36 cellular contexts compared by ENCODE assay signal in genomic region chr2:28119631-28120030, GRCh38.
"Had no signal": no experiment of that assay in that cellular context is flagged by ENCODE, and none has a peak within 500 bp of the region (broad histone marks: within the 10 kb centered on the region; RNA-seq: fewer than 3 reads in every experiment).

No MANE protein-coding gene starts in this region.

- H3K4me3 Mint-ChIP-seq: activated B cell treated with CpG ODN at 0.5 μM for 24 hours; activated CD4-positive, alpha-beta memory T cell treated with anti-CD3 and anti-CD28 coated beads for 36 hours; activated CD4-positive, alpha-beta T cell treated with anti-CD3 and anti-CD28 coated beads, Interleukin-2, amount 10 ng/mL, durations not matched to agents 24 days and 14 days; activated CD8-positive, alpha-beta memory T cell treated with anti-CD3 and anti-CD28 coated beads, Interleukin-2, amount 10 ng/mL, durations not matched to agents 7 days and 5 days; activated CD8-positive, alpha-beta T cell treated with anti-CD3 and anti-CD28 coated beads, Interleukin-2, amount 10 ng/mL, durations not matched to agents 7 days and 5 days; activated naive CD4-positive, alpha-beta T cell treated with anti-CD3 and anti-CD28 coated beads for 36 hours; activated naive CD8-positive, alpha-beta T cell treated with anti-CD3 and anti-CD28 coated beads for 36 hours; activated T-cell treated with anti-CD3 and anti-CD28 coated beads, Interleukin-2, amount 50 U/mL, for 4 hours; activated T-cell treated with anti-CD3 and anti-CD28 coated beads, Interleukin-2, amount 50 U/mL, for 72 hours; activated T-helper 1 cell treated with anti-CD3 and anti-CD28 coated beads, Interleukin-12 subunit alpha, Interleukin-12 subunit beta, Interleukin-2, Interleukin-4 antibody, amounts not matched to agents 30 ng/mL and 10 ng/mL and 1 ng/mL, durations not matched to agents 14 hours and 24 hours and 36 hours; activated T-helper 17 cell treated with anti-CD3 and anti-CD28 coated beads, Interleukin-2, amount 50 U/mL, for 72 hours; T-helper 1 cell treated with Interleukin-12 subunit alpha and Interleukin-12 subunit beta and Interleukin-4 antibody, amounts not matched to agents 30 μg/mL and 1 μg/mL, for 36 hours; T-helper 2 cell treated with Interferon-gamma antibody and Interleukin-4, amounts not matched to agents 5 μg/mL and 100 μg/mL, for 36 hours had no signal

- H3K36me3 ChIP-seq: adrenal gland, brain microvascular endothelial cell, breast epithelium had no signal

- H3K4me1 ChIP-seq: breast epithelium had no signal

- H3K4me3 ChIP-seq: adrenal gland, body of pancreas, breast epithelium had no signal

- H3K27me3 ChIP-seq: adrenal gland, body of pancreas, brain microvascular endothelial cell, breast epithelium had no signal

- DNase-seq: activated B cell treated with CpG ODN at 0.5 μM for 24 hours; activated CD4-positive, alpha-beta memory T cell treated with anti-CD3 and anti-CD28 coated beads for 36 hours; activated CD4-positive, alpha-beta T cell treated with anti-CD3 and anti-CD28 coated beads for 4 hours; activated CD4-positive, alpha-beta T cell treated with anti-CD3 and anti-CD28 coated beads, Interleukin-2, amount 10 ng/mL, durations not matched to agents 24 days and 14 days; activated CD4-positive, alpha-beta T cell treated with anti-CD3 and anti-CD28 coated beads, Interleukin-2, amount 50 U/mL, for 1 hour; activated CD4-positive, alpha-beta T cell treated with anti-CD3 and anti-CD28 coated beads, Interleukin-2, amount 50 U/mL, for 4 hours; activated CD4-positive, CD25-positive, alpha-beta regulatory T cell treated with anti-CD3 and anti-CD28 coated beads, Interleukin-2, amount 50 U/mL, for 72 hours; activated CD8-positive, alpha-beta memory T cell treated with anti-CD3 and anti-CD28 coated beads for 24 hours; activated CD8-positive, alpha-beta memory T cell treated with anti-CD3 and anti-CD28 coated beads, Interleukin-2, amount 10 ng/mL, durations not matched to agents 7 days and 5 days; activated CD8-positive, alpha-beta memory T cell treated with anti-CD3 and anti-CD28 coated beads, Interleukin-2, amount 50 U/mL, for 48 hours; activated CD8-positive, alpha-beta T cell treated with anti-CD3 and anti-CD28 coated beads, Interleukin-2, amount 10 ng/mL, durations not matched to agents 7 days and 5 days; activated effector memory CD4-positive, alpha-beta T cell treated with anti-CD3 and anti-CD28 coated beads, Interleukin-2, amount 50 U/mL, for 16 hours; activated gamma-delta T cell treated with Interleukin-2 at 50 U/mL for 16 hours; activated naive CD4-positive, alpha-beta T cell; activated naive CD4-positive, alpha-beta T cell treated with anti-CD3 and anti-CD28 coated beads for 36 hours; activated naive CD4-positive, alpha-beta T cell treated with anti-CD3 and anti-CD28 coated beads, Interleukin-2, amount 50 U/mL, for 16 hours; activated naive CD8-positive, alpha-beta T cell treated with anti-CD3 and anti-CD28 coated beads for 36 hours; activated T-cell treated with anti-CD3 and anti-CD28 coated beads, Interleukin-2, amount 50 U/mL, for 4 hours; activated T-cell treated with anti-CD3 and anti-CD28 coated beads, Interleukin-2, amount 50 U/mL, for 72 hours; adrenal gland; amniotic stem cell; aorta; body of pancreas; brain microvascular endothelial cell; central memory CD4-positive, alpha-beta T cell; SW 1271; T-helper 1 cell; T-helper 2 cell; T-helper 9 cell had no signal

- H3K27me3 Mint-ChIP-seq: activated B cell treated with CpG ODN at 0.5 μM for 24 hours; activated CD4-positive, alpha-beta memory T cell treated with anti-CD3 and anti-CD28 coated beads for 36 hours; activated CD4-positive, alpha-beta T cell treated with anti-CD3 and anti-CD28 coated beads, Interleukin-2, amount 10 ng/mL, durations not matched to agents 24 days and 14 days; activated CD8-positive, alpha-beta memory T cell treated with anti-CD3 and anti-CD28 coated beads, Interleukin-2, amount 10 ng/mL, durations not matched to agents 7 days and 5 days; activated naive CD8-positive, alpha-beta T cell treated with anti-CD3 and anti-CD28 coated beads for 36 hours; activated T-helper 17 cell treated with anti-CD3 and anti-CD28 coated beads, Interleukin-2, amount 50 U/mL, for 72 hours had no signal

- H3K9me3 Mint-ChIP-seq: activated naive CD4-positive, alpha-beta T cell treated with anti-CD3 and anti-CD28 coated beads for 36 hours; activated naive CD4-positive, alpha-beta T cell treated with anti-CD3 and anti-CD28 coated beads, Interleukin-2, amount 50 U/mL, for 72 hours; activated T-cell treated with anti-CD3 and anti-CD28 coated beads, Interleukin-2, amount 50 U/mL, for 4 hours; activated T-cell treated with anti-CD3 and anti-CD28 coated beads, Interleukin-2, amount 50 U/mL, for 72 hours; activated T-helper 1 cell treated with anti-CD3 and anti-CD28 coated beads, Interleukin-12 subunit alpha, Interleukin-12 subunit beta, Interleukin-2, Interleukin-4 antibody, amounts not matched to agents 30 ng/mL and 10 ng/mL and 1 ng/mL, durations not matched to agents 14 hours and 24 hours and 36 hours; activated T-helper 17 cell treated with anti-CD3 and anti-CD28 coated beads, Interleukin-2, amount 50 U/mL, for 72 hours had no signal

- H3K27ac ChIP-seq: adrenal gland, body of pancreas, brain microvascular endothelial cell, breast epithelium, VCaP had no signal

- ATAC-seq: activated CD8-positive, alpha-beta memory T cell treated with anti-CD3 and anti-CD28 coated beads, Interleukin-2, amount 10 ng/mL, durations not matched to agents 7 days and 5 days; activated CD8-positive, alpha-beta T cell treated with anti-CD3 and anti-CD28 coated beads, Interleukin-2, amount 10 ng/mL, durations not matched to agents 7 days and 5 days; activated naive CD4-positive, alpha-beta T cell treated with anti-CD3 and anti-CD28 coated beads, Interleukin-2, amount 50 U/mL, for 72 hours; activated T-cell treated with anti-CD3 and anti-CD28 coated beads, Interleukin-2, amount 50 U/mL, for 4 hours; activated T-cell treated with anti-CD3 and anti-CD28 coated beads, Interleukin-2, amount 50 U/mL, for 72 hours; activated T-helper 17 cell treated with anti-CD3 and anti-CD28 coated beads, Interleukin-2, amount 50 U/mL, for 72 hours; body of pancreas had no signal

- H3K4me1 Mint-ChIP-seq: activated B cell treated with CpG ODN at 0.5 μM for 24 hours had no signal

- H3K9me3 ChIP-seq: adrenal gland, body of pancreas, breast epithelium had no signal

- H3K27ac Mint-ChIP-seq: activated B cell treated with CpG ODN at 0.5 μM for 24 hours; activated CD4-positive, alpha-beta memory T cell treated with anti-CD3 and anti-CD28 coated beads for 36 hours; activated CD4-positive, alpha-beta T cell treated with anti-CD3 and anti-CD28 coated beads, Interleukin-2, amount 10 ng/mL, durations not matched to agents 24 days and 14 days; activated CD8-positive, alpha-beta memory T cell treated with anti-CD3 and anti-CD28 coated beads, Interleukin-2, amount 10 ng/mL, durations not matched to agents 7 days and 5 days; activated CD8-positive, alpha-beta T cell treated with anti-CD3 and anti-CD28 coated beads, Interleukin-2, amount 10 ng/mL, durations not matched to agents 7 days and 5 days; activated naive CD4-positive, alpha-beta T cell treated with anti-CD3 and anti-CD28 coated beads for 36 hours; activated naive CD4-positive, alpha-beta T cell treated with anti-CD3 and anti-CD28 coated beads, Interleukin-2, amount 50 U/mL, for 72 hours; activated naive CD8-positive, alpha-beta T cell treated with anti-CD3 and anti-CD28 coated beads for 36 hours; activated T-cell treated with anti-CD3 and anti-CD28 coated beads, Interleukin-2, amount 50 U/mL, for 72 hours; activated T-helper 1 cell treated with anti-CD3 and anti-CD28 coated beads, Interleukin-12 subunit alpha, Interleukin-12 subunit beta, Interleukin-2, Interleukin-4 antibody, amounts not matched to agents 30 ng/mL and 10 ng/mL and 1 ng/mL, durations not matched to agents 14 hours and 24 hours and 36 hours; activated T-helper 17 cell treated with anti-CD3 and anti-CD28 coated beads, Interleukin-2, amount 50 U/mL, for 72 hours; T-helper 1 cell treated with Interleukin-12 subunit alpha and Interleukin-12 subunit beta and Interleukin-4 antibody, amounts not matched to agents 30 μg/mL and 1 μg/mL, for 36 hours; T-helper 2 cell treated with Interferon-gamma antibody and Interleukin-4, amounts not matched to agents 5 μg/mL and 100 μg/mL, for 36 hours had no signal
